1 cellular context compared by ENCODE assay signal in the genomic region with DNA sequence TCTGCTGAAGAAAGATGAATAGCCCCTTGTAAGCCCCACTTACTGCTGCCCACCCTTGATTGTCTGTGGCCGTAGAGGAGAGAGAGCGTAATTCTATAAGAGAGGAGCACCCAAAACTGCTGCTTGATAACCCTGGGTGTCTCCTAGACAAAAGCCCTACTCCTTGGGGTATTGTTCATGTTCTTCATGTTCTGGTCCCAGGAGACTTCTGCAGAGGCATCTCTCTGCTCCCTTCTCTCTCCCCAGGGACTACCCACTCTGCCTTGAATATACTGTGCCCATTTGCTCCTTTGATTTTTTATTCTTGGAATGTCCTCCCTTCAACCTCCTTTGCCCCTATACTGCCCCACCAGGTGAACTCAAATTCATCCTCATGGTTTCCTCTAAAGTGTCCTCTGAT.
TF ChIP-seq lines count a peak whose summit lies in the region.

No MANE protein-coding gene starts in this region.

TF ChIP-seq in GM12878, 131 proteins besides CTCF, POLR2A, EP300 and RAD21 (continued from another document):
- TF ChIP-seq ZBTB33 (IDR thresholded peaks at IDR 0.05) (no peak), GATAD2B (conservative IDR thresholded peaks at IDR 0.05; ENCODE audit: low read depth) (no peak), EED (IDR thresholded peaks at IDR 0.05; ENCODE audit: low read depth) (no peak), RB1 (IDR thresholded peaks at IDR 0.05; ENCODE audit: borderline replicate concordance) (peak; percentile 49; the same call in 1 of the 2 replicates), SUZ12 (IDR thresholded peaks at IDR 0.05; ENCODE audit: unreplicated experiment) (no peak), IKZF1 (conservative IDR thresholded peaks at IDR 0.05) (peak; percentile 34; the same call in 1 of the 2 replicates), ZNF622 (IDR thresholded peaks at IDR 0.05) (no peak), ZNF384 (IDR thresholded peaks at IDR 0.05; ENCODE audit: borderline replicate concordance, low read depth, low read length) (0 out of 2 replicates have a peak, but pooled peaks have one; percentile 11), NBN (IDR thresholded peaks at IDR 0.05) (peak; percentile 74; the same call in 1 of the 2 replicates), MEF2B (IDR thresholded peaks at IDR 0.05; ENCODE audit: partially characterized antibody, poor library complexity, severe bottlenecking) (peak; percentile 97), JUND (IDR thresholded peaks at IDR 0.05; ENCODE audit: low read depth, low read length) (no peak), USF1 (IDR thresholded peaks at IDR 0.05; ENCODE audit: borderline replicate concordance, extremely low read length, insufficient read depth, low read depth, low read length) (no peak), STAT1 (conservative IDR thresholded peaks at IDR 0.05) (no peak), YBX1 (IDR thresholded peaks at IDR 0.05) (0 out of 2 replicates have a peak, but pooled peaks have one; percentile 79), PAX5 (IDR thresholded peaks at IDR 0.05; ENCODE audit: borderline replicate concordance, low read depth, low read length) (no peak)
- TF ChIP-seq, protein P1, sequence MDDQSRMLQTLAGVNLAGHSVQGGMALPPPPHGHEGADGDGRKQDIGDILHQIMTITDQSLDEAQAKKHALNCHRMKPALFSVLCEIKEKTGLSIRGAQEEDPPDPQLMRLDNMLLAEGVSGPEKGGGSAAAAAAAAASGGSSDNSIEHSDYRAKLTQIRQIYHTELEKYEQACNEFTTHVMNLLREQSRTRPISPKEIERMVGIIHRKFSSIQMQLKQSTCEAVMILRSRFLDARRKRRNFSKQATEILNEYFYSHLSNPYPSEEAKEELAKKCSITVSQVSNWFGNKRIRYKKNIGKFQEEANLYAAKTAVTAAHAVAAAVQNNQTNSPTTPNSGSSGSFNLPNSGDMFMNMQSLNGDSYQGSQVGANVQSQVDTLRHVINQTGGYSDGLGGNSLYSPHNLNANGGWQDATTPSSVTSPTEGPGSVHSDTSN (IDR thresholded peaks at IDR 0.05; ENCODE audit: insufficient replicate concordance, low read depth, low read length): no peak
